In genomic region chr5:102681403-102681983, GRCh38 we compare ENCODE assay signal across 8 cellular contexts.
DNase-seq lines count a peak whose midpoint lies in the region; ATAC-seq lines count a peak whose summit lies in the region.

No MANE protein-coding gene starts in this region.

- H3K9me3 ChIP-seq in CD4-positive, CD25-positive, alpha-beta regulatory T cell (ENCODE audit: control insufficient read depth in 2 of 2, low read length in 2 of 2) = no peaks in the 10 kb centered on the region

- no peaks in the 10 kb centered on the region for H3K27me3 Mint-ChIP-seq in CD4-positive, CD25-positive, alpha-beta regulatory T cell

- H3K27ac Mint-ChIP-seq in CD4-positive, CD25-positive, alpha-beta regulatory T cell = no peak overlapping the region

- no peaks in the 10 kb centered on the region for H3K36me3 ChIP-seq in CD4-positive, CD25-positive, alpha-beta regulatory T cell (ENCODE audit: control insufficient read depth, insufficient read depth, low read length)

- H3K36me3 Mint-ChIP-seq in CD4-positive, CD25-positive, alpha-beta regulatory T cell = no peaks in the 10 kb centered on the region

- H3K4me3 Mint-ChIP-seq in CD4-positive, CD25-positive, alpha-beta regulatory T cell = no peak overlapping the region

- H3K4me1 Mint-ChIP-seq in CD4-positive, CD25-positive, alpha-beta regulatory T cell = peaks cover 0 to 2% (median 0%) of the 10 kb centered on the region in 4 donors

- peak; percentile 20 to 66 (median 22) for DNase-seq in CD4-positive, CD25-positive, alpha-beta regulatory T cell
- DNase-seq in NCI-H510A (lab: John Stamatoyannopoulos, UW) = peak; percentile 48
- DNase-seq in activated CD4-positive, alpha-beta T cell treated with anti-CD3 and anti-CD28 coated beads for 48 hours = peak; percentile 77
- peak; percentile 89 for DNase-seq in dermis blood vessel endothelial cell
- DNase-seq in lung microvascular endothelial cell (ENCODE audit: low read depth in 2 of 2) = peak; percentile 74 to 78
- DNase-seq in stimulated activated CD8-positive, alpha-beta memory T cell treated with anti-CD3 and anti-CD28 coated beads, Interleukin-2, amount 100 ng/mL, for 48 hours (ENCODE audit: low read depth in 2 of 2) = peak; percentile 33 to 41

- no peak overlapping the region for H3K4me3 ChIP-seq in CD4-positive, CD25-positive, alpha-beta regulatory T cell (ENCODE audit: low read depth, low read length)

- ATAC-seq in CD4-positive, CD25-positive, alpha-beta regulatory T cell (ENCODE audit: low read depth in 2 of 2) = peak; percentile 48 to 67
- ATAC-seq in GM19324 (IDR thresholded peaks at IDR 0.05; ENCODE audit: low FRiP score, unreplicated experiment) = peak; percentile 91
- peak; percentile 96 for ATAC-seq in HG03378 (IDR thresholded peaks at IDR 0.05; ENCODE audit: unreplicated experiment)

- H3K9me3 Mint-ChIP-seq in CD4-positive, CD25-positive, alpha-beta regulatory T cell = peaks cover 0 to 1% (median 0%) of the 10 kb centered on the region in 7 donors

- H3K27me3 ChIP-seq in CD4-positive, CD25-positive, alpha-beta regulatory T cell (ENCODE audit: control insufficient read depth, insufficient read depth, low read length) = no peaks in the 10 kb centered on the region

- no peaks in the 10 kb centered on the region for H3K4me1 ChIP-seq in CD4-positive, CD25-positive, alpha-beta regulatory T cell (ENCODE audit: control insufficient read depth, insufficient read depth, low read length, poor library complexity, severe bottlenecking)

- H3K27ac ChIP-seq in CD4-positive, CD25-positive, alpha-beta regulatory T cell (ENCODE audit: insufficient read depth, low read length, poor library complexity, severe bottlenecking) = no peak overlapping the region

Comparison
In these comparisons a context has a peak if more than half of its experiments do, and no peak if none do; other contexts are left out.
1. DNase-seq: peak in every context shown above with its lines; median percentile 89 in dermis blood vessel endothelial cell; 77 in activated CD4-positive, alpha-beta T cell treated with anti-CD3 and anti-CD28 coated beads for 48 hours; 76 in lung microvascular endothelial cell; 48 in NCI-H510A; 37 in stimulated activated CD8-positive, alpha-beta memory T cell treated with anti-CD3 and anti-CD28 coated beads, Interleukin-2, amount 100 ng/mL, for 48 hours; 22 in CD4-positive, CD25-positive, alpha-beta regulatory T cell.